ENCODE assay signal across 19 cellular contexts in genomic region chr19:44866672-44867071, GRCh38. TPM values are rescaled to one million over a fixed set of nuclear protein-coding genes. Genes with fewer than 3 reads are reported as not detected.
A peak's percentile ranks its signal among the peaks of the same experiment; 100 is the strongest.
DNase-seq lines count a peak whose midpoint lies in the region; ATAC-seq and TF ChIP-seq lines count a peak whose summit lies in the region.
"Had no signal": no experiment of that assay in that cellular context is flagged by ENCODE, and none has a peak within 500 bp of the region (broad histone marks: within the 10 kb centered on the region; RNA-seq: fewer than 3 reads in every experiment).

No MANE protein-coding gene starts in this region.

- DNase-seq in stimulated activated naive CD8-positive, alpha-beta T cell treated with anti-CD3 and anti-CD28 coated beads, Interleukin-15, amount 100 ng/mL, for 72 hours: no peak
- no peak for DNase-seq in WTC11 (ENCODE audit: low spot score)
- no peak for DNase-seq in left colon
- DNase-seq in upper lobe of right lung: no peak
- DNase-seq in stimulated activated CD4-positive, alpha-beta T cell treated with anti-CD3 and anti-CD28 coated beads, Interleukin-4, amount 100 ng/mL, for 1 hour: no peak
- no peak for DNase-seq in esophagus muscularis mucosa (ENCODE audit: extremely low spot score)
- DNase-seq: CD8-positive, alpha-beta memory T cell; GDM1; NCI-H1105; NCI-H1694; NCI-H446; NCI-H69; SHP77 treated with DMSO at 0.1 percent for 48 hours had no signal

- no peaks in the 10 kb centered on the region for H3K4me1 Mint-ChIP-seq in stimulated activated naive CD8-positive, alpha-beta T cell treated with anti-CD3 and anti-CD28 coated beads, Interleukin-15, Interleukin-2, amounts not matched to agents 100 ng/mL and 50 ng/mL, for 24 hours (ENCODE audit: low read depth)
- no peaks in the 10 kb centered on the region for H3K4me1 Mint-ChIP-seq in stimulated activated naive CD8-positive, alpha-beta T cell treated with anti-CD3 and anti-CD28 coated beads, Interleukin-15, amount 100 ng/mL, for 72 hours
- no peaks in the 10 kb centered on the region for H3K4me1 Mint-ChIP-seq in WTC11
- H3K4me1 Mint-ChIP-seq: CD8-positive, alpha-beta memory T cell; IgD-negative memory B cell had no signal

- H3K9me3 Mint-ChIP-seq in stimulated activated naive CD8-positive, alpha-beta T cell treated with anti-CD3 and anti-CD28 coated beads, Interleukin-15, Interleukin-2, amounts not matched to agents 100 ng/mL and 50 ng/mL, for 24 hours: no peaks in the 10 kb centered on the region
- H3K9me3 Mint-ChIP-seq in stimulated activated naive CD8-positive, alpha-beta T cell treated with anti-CD3 and anti-CD28 coated beads, Interleukin-15, amount 100 ng/mL, for 72 hours: no peaks in the 10 kb centered on the region
- peaks cover 4% of the 10 kb centered on the region for H3K9me3 Mint-ChIP-seq in WTC11
- H3K9me3 Mint-ChIP-seq: CD8-positive, alpha-beta memory T cell; IgD-negative memory B cell had no signal

- no peaks in the 10 kb centered on the region for H3K36me3 Mint-ChIP-seq in stimulated activated naive CD8-positive, alpha-beta T cell treated with anti-CD3 and anti-CD28 coated beads, Interleukin-15, Interleukin-2, amounts not matched to agents 100 ng/mL and 50 ng/mL, for 24 hours (ENCODE audit: low read depth)
- H3K36me3 Mint-ChIP-seq in WTC11: peaks cover 54% of the 10 kb centered on the region

- ATAC-seq in stimulated activated naive CD8-positive, alpha-beta T cell treated with anti-CD3 and anti-CD28 coated beads, Interleukin-15, amount 100 ng/mL, for 72 hours: no peak
- ATAC-seq in WTC11 (no peak), left colon (peak; percentile 77), upper lobe of right lung (peak; percentile 26), GM18907 (IDR thresholded peaks at IDR 0.05; ENCODE audit: unreplicated experiment) (no peak)
- ATAC-seq: GM12878 had no signal

- POLR2A ChIA-PET in WTC11 (lab: Charles Lee): no interaction called here

- no peak overlapping the region for H3K4me3 Mint-ChIP-seq in stimulated activated naive CD8-positive, alpha-beta T cell treated with anti-CD3 and anti-CD28 coated beads, Interleukin-15, Interleukin-2, amounts not matched to agents 100 ng/mL and 50 ng/mL, for 24 hours
- no peak overlapping the region for H3K4me3 Mint-ChIP-seq in stimulated activated naive CD8-positive, alpha-beta T cell treated with anti-CD3 and anti-CD28 coated beads, Interleukin-15, amount 100 ng/mL, for 72 hours
- no peak overlapping the region for H3K4me3 Mint-ChIP-seq in WTC11
- H3K4me3 Mint-ChIP-seq: CD8-positive, alpha-beta memory T cell had no signal

- H3K9me3 ChIP-seq in upper lobe of right lung: no peaks in the 10 kb centered on the region
- no peaks in the 10 kb centered on the region for H3K9me3 ChIP-seq in esophagus muscularis mucosa

- peak overlapping the region; percentile 70 for H3K27ac Mint-ChIP-seq in stimulated activated naive CD8-positive, alpha-beta T cell treated with anti-CD3 and anti-CD28 coated beads, Interleukin-15, Interleukin-2, amounts not matched to agents 100 ng/mL and 50 ng/mL, for 24 hours
- H3K27ac Mint-ChIP-seq in stimulated activated naive CD8-positive, alpha-beta T cell treated with anti-CD3 and anti-CD28 coated beads, Interleukin-15, amount 100 ng/mL, for 72 hours: no peak overlapping the region
- H3K27ac Mint-ChIP-seq in WTC11: peak overlapping the region; percentile 5; the same call in 1 of the 2 replicates
- H3K27ac Mint-ChIP-seq: IgD-negative memory B cell had no signal

- 84% methylated on average over 4 of the region's 4 CpGs for WGBS in esophagus muscularis mucosa

- TF ChIP-seq EP300 in esophagus muscularis mucosa (IDR thresholded peaks at IDR 0.05): no peak

- H3K27ac ChIP-seq in upper lobe of right lung (no peak overlapping the region), esophagus muscularis mucosa (replicated peaks in 1 of 4) (peak overlapping the region in 2 of 4 donors; percentile 1 to 14)
- H3K27ac ChIP-seq: BLaER1 had no signal

- intact Hi-C loops in left colon (cut with DNase I, micrococcal nuclease) (no loop called here), upper lobe of right lung (cut with DNase I) (no loop called here), esophagus muscularis mucosa (cut with DNase I) (no loop called here)

- H3K4me1 ChIP-seq in upper lobe of right lung (peaks cover 7% of the 10 kb centered on the region), esophagus muscularis mucosa (peaks cover 0 to 27% (median 17%) of the 10 kb centered on the region in 4 donors)
- H3K4me1 ChIP-seq: BLaER1 had no signal

- H3K27me3 Mint-ChIP-seq in stimulated activated naive CD8-positive, alpha-beta T cell treated with anti-CD3 and anti-CD28 coated beads, Interleukin-15, Interleukin-2, amounts not matched to agents 100 ng/mL and 50 ng/mL, for 24 hours: no peaks in the 10 kb centered on the region
- H3K27me3 Mint-ChIP-seq in stimulated activated naive CD8-positive, alpha-beta T cell treated with anti-CD3 and anti-CD28 coated beads, Interleukin-15, amount 100 ng/mL, for 72 hours: no peaks in the 10 kb centered on the region
- H3K27me3 Mint-ChIP-seq in WTC11 (ENCODE audit: low read depth): no peaks in the 10 kb centered on the region

- peaks cover 34% of the 10 kb centered on the region for H3K36me3 ChIP-seq in upper lobe of right lung
- peaks cover 17 to 56% (median 37%) of the 10 kb centered on the region in 4 donors for H3K36me3 ChIP-seq in esophagus muscularis mucosa

- TF ChIP-seq CTCF in WTC11 (IDR thresholded peaks at IDR 0.05) (no peak), upper lobe of right lung (IDR thresholded peaks at IDR 0.05) (no peak), esophagus muscularis mucosa (IDR thresholded peaks at IDR 0.05) (no peak)

- no peak for TF ChIP-seq POLR2A in esophagus muscularis mucosa (IDR thresholded peaks at IDR 0.05; ENCODE audit: low read depth)

- H3K4me3 ChIP-seq in upper lobe of right lung (no peak overlapping the region), esophagus muscularis mucosa (no peak overlapping the region)
- H3K4me3 ChIP-seq: BLaER1, GM12878 had no signal

- H3K27me3 ChIP-seq in upper lobe of right lung (no peaks in the 10 kb centered on the region), esophagus muscularis mucosa (no peaks in the 10 kb centered on the region)
- H3K27me3 ChIP-seq: BLaER1 had no signal

- CTCF ChIA-PET in WTC11 (lab: Charles Lee): interaction anchor here (0.7 kb wide), 1 partner anchor 18 kb away, joined by 6 read pairs; no protein-coding TSS in a partner anchor

TF ChIP-seq in WTC11, 78 proteins besides CTCF, POLR2A, EP300 and RAD21 (continues in another document):
- TF ChIP-seq SMAD3 (CRISPR knock-in tag; IDR thresholded peaks at IDR 0.05; ENCODE audit: borderline replicate concordance) (no peak), NFATC4 (CRISPR knock-in tag; IDR thresholded peaks at IDR 0.05) (no peak), JAZF1 (CRISPR knock-in tag; IDR thresholded peaks at IDR 0.05) (no peak), ELF4 (CRISPR knock-in tag; IDR thresholded peaks at IDR 0.05; ENCODE audit: low read depth) (no peak)
- TF ChIP-seq, protein P1, sequence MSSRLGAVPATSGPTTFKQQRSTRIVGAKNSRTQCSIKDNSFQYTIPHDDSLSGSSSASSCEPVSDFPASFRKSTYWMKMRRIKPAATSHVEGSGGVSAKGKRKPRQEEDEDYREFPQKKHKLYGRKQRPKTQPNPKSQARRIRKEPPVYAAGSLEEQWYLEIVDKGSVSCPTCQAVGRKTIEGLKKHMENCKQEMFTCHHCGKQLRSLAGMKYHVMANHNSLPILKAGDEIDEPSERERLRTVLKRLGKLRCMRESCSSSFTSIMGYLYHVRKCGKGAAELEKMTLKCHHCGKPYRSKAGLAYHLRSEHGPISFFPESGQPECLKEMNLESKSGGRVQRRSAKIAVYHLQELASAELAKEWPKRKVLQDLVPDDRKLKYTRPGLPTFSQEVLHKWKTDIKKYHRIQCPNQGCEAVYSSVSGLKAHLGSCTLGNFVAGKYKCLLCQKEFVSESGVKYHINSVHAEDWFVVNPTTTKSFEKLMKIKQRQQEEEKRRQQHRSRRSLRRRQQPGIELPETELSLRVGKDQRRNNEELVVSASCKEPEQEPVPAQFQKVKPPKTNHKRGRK (CRISPR knock-in tag; IDR thresholded peaks at IDR 0.05; ENCODE audit: borderline replicate concordance): no peak
- TF ChIP-seq, protein P2, sequence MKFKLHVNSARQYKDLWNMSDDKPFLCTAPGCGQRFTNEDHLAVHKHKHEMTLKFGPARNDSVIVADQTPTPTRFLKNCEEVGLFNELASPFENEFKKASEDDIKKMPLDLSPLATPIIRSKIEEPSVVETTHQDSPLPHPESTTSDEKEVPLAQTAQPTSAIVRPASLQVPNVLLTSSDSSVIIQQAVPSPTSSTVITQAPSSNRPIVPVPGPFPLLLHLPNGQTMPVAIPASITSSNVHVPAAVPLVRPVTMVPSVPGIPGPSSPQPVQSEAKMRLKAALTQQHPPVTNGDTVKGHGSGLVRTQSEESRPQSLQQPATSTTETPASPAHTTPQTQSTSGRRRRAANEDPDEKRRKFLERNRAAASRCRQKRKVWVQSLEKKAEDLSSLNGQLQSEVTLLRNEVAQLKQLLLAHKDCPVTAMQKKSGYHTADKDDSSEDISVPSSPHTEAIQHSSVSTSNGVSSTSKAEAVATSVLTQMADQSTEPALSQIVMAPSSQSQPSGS (CRISPR knock-in tag; IDR thresholded peaks at IDR 0.05; ENCODE audit: borderline replicate concordance, low read depth): no peak

RNA-seq across cellular contexts. Expression of gene NECTIN2, which starts 20.6 kb away (rescaled TPM):
- 164 to 170 TPM (median 168 TPM) in 3 replicates for total RNA-seq in WTC11 (2021)
- 100 to 1,000 TPM; 112 to 125 TPM for total RNA-seq in left colon
- total RNA-seq in upper lobe of right lung: 108 TPM
- total RNA-seq in esophagus muscularis mucosa: 10 to 100 TPM; 34.5 to 72.4 (median 60.1) TPM

RNA-seq across cellular contexts. Expression of gene TOMM40, which starts 24.4 kb away (rescaled TPM):
- total RNA-seq in WTC11 (2021) (166 to 221 TPM (median 181 TPM) in 3 replicates), left colon (10 to 100 TPM; 48.7 to 80.0 TPM), upper lobe of right lung (52.4 TPM), esophagus muscularis mucosa (10 to 100 TPM; 29.1 to 49.9 (median 41.0) TPM)

RNA-seq across cellular contexts. Expression of gene APOE, which starts 38.9 kb away (rescaled TPM):
- total RNA-seq in WTC11 (2021) (815 to 837 TPM (median 824 TPM) in 3 replicates), left colon (10 to 100 TPM; 14.6 to 88.2 TPM), upper lobe of right lung (565 TPM), esophagus muscularis mucosa (10 to 100 TPM; 20.3 to 47.3 (median 37.2) TPM)

RNA-seq across cellular contexts. Expression of gene APOC1, which starts 47.7 kb away (rescaled TPM):
- total RNA-seq in WTC11 (2021) (76.2 to 101 TPM (median 86.5 TPM) in 3 replicates), left colon (10 to 100 TPM in 1 of 2 donors, 1 to 10 TPM in 1; 2.8 to 23.8 TPM), upper lobe of right lung (558 TPM), esophagus muscularis mucosa (1 to 10 TPM in 1 of 4 donors, not detected in 3; 2.5 TPM)
- total RNA-seq: H4 had no signal

RNA-seq across cellular contexts. Expression of gene BCAM, which starts 57.8 kb away (rescaled TPM):
- 73.1 to 89.5 TPM (median 80.0 TPM) in 3 replicates for total RNA-seq in WTC11 (2021)
- 10 to 100 TPM; 21.4 to 21.7 TPM for total RNA-seq in left colon
- 280 TPM for total RNA-seq in upper lobe of right lung
- 10 to 100 TPM; 32.4 to 76.5 (median 56.6) TPM for total RNA-seq in esophagus muscularis mucosa
- total RNA-seq: CD8-positive, alpha-beta memory T cell had no signal

Comparison
In these comparisons a context has a peak if more than half of its experiments do, and no peak if none do; other contexts are left out.
1. H3K27ac Mint-ChIP-seq: peak in stimulated activated naive CD8-positive, alpha-beta T cell treated with anti-CD3 and anti-CD28 coated beads, Interleukin-15, Interleukin-2, amounts not matched to agents 100 ng/mL and 50 ng/mL, for 24 hours (single experiment) and WTC11 (single experiment); none in stimulated activated naive CD8-positive, alpha-beta T cell treated with anti-CD3 and anti-CD28 coated beads, Interleukin-15, amount 100 ng/mL, for 72 hours (0 of 2).
2. ATAC-seq: peak in left colon (single experiment) and upper lobe of right lung (single experiment); none in stimulated activated naive CD8-positive, alpha-beta T cell treated with anti-CD3 and anti-CD28 coated beads, Interleukin-15, amount 100 ng/mL, for 72 hours (single experiment), WTC11 (single experiment) and GM18907 (single experiment).